1 cellular context compared by ENCODE assay signal in genomic region chr6:16757332-16757731, GRCh38.
TF ChIP-seq lines count a peak whose summit lies in the region.

No MANE protein-coding gene starts in this region.

TF ChIP-seq in HEK293, 187 proteins besides CTCF, POLR2A, EP300 and RAD21 (continued from another document):
- TF ChIP-seq ZNF280C (tag by site-specific recombination; IDR thresholded peaks at IDR 0.05) (no peak), ZSCAN23 (tag by site-specific recombination; IDR thresholded peaks at IDR 0.05) (0 out of 2 replicates have a peak, but pooled peaks have one; percentile 29), ZNF610 (tag by site-specific recombination; IDR thresholded peaks at IDR 0.05; ENCODE audit: borderline replicate concordance) (peak; percentile 74; the same call in 1 of the 2 replicates), ZNF2 (tag by site-specific recombination; IDR thresholded peaks at IDR 0.05) (peak; percentile 30; the same call in 1 of the 2 replicates), KLF10 (tag by site-specific recombination; IDR thresholded peaks at IDR 0.05) (peak; percentile 74), ZNF677 (tag by site-specific recombination; IDR thresholded peaks at IDR 0.05) (no peak), WT1 (tag by site-specific recombination; IDR thresholded peaks at IDR 0.05) (peak; percentile 63; the same call in 1 of the 2 replicates), ZIC2 (tag by site-specific recombination; IDR thresholded peaks at IDR 0.05) (peak; percentile 17; the same call in 1 of the 2 replicates), ZNF223 (tag by site-specific recombination; IDR thresholded peaks at IDR 0.05) (no peak), TSHZ1 (tag by site-specific recombination; IDR thresholded peaks at IDR 0.05; ENCODE audit: borderline replicate concordance) (peak; percentile 71; the same call in 1 of the 2 replicates)
TF ChIP-seq in HEK293: peak in this region for 51.
